ENCODE assay signal across 1 cellular context in the genomic region with DNA sequence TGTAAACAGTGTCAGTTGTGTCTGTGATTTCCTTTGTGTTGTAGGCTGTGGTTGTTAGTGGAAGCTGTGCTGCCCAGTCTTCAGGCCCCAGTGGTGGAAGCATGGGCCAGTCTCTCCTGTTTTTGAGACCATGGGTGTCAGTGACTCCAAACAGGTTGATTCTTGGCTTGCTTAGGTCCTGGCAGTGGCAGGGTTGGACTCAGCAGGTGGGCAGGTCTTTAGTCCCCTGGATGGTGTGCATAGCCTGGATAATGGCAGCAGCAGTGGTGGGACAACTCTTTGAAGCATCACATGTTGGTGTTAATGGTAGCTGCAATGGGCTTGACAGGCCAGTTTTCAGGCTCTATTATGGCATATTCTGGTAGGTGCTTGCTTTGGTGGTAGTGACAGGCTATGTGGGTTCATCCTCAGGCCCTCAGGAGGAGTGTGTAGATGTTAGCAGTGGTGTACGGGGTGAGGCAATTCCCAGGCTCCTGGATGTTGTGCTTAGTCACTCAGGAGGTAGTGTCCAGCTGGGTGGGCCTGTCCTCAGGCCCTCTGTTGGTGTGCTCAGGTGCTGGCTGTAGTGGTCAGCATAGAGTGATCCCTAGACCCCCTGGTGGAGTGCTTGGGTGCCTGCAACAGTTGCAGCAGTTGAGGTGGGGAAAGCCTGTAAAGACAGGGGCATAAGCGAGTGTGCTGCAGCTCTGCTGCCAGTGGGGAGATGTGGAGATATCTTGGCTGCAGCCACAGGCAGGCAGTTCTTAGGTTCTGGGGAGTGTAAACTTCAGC.
TF ChIP-seq lines count a peak whose summit lies in the region.

No MANE protein-coding gene starts in this region.

TF ChIP-seq in H1, 55 proteins besides CTCF, POLR2A, EP300 and RAD21:
- TF ChIP-seq CHD7 (IDR thresholded peaks at IDR 0.05; ENCODE audit: insufficient replicate concordance, low read length), result no peak
- TF ChIP-seq PHF8 (conservative IDR thresholded peaks at IDR 0.05; ENCODE audit: low read depth, low read length), result no peak
- no peak for TF ChIP-seq ASH2L (IDR thresholded peaks at IDR 0.05; ENCODE audit: low read length)
- no peak for TF ChIP-seq MAFK (IDR thresholded peaks at IDR 0.05; ENCODE audit: low read depth, low read length)
- TF ChIP-seq BACH1 (IDR thresholded peaks at IDR 0.05; ENCODE audit: low read length), result no peak
